ENCODE assay signal across 1 cellular context in the genomic region with DNA sequence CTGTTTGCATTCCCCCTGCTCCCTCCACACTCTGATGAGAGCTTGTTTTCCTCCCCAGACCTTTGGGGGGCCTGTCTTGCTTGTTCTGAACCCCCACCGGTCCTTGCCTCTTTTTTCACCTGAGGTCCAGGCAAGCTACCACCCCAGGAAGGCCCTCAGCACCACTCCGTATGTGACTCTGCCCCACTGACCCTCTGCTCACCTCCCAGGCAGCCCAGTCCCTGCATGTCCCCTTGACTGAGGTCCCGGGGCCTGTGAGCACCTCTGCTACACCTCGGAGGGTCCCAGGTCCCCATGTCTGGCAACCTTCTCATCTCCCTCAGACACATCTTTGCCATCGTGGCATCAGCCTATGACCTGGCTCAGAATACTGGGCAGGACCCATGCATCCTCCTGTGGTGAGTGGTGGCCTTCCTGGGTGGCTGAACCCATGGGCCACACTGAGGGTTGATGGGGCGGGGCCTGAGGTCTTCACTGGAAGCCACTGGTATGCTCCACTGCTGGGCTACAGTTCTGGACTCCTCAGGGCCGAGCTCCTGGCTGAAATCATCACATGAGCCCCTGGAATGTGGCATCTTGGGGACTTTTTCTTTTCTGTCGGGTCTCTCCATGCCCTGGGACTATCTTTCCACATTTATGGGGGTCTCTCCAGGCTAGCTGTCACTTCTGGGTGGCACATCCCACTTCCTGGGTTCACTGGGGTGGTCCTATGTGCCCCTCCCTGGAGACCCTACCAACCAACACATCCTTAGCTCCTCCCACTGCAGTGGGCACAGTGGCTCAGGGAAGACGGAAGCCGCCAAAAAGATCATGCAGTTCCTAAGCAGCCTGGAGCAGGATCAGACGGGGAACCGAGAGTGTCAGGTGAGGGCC.
A peak's percentile ranks its signal among the peaks of the same experiment; 100 is the strongest.
TF ChIP-seq lines count a peak whose summit lies in the region.

No MANE protein-coding gene starts in this region.

TF ChIP-seq in HEK293, 187 proteins besides CTCF, POLR2A, EP300 and RAD21:
- no peak for TF ChIP-seq BCL11A (tag by site-specific recombination; IDR thresholded peaks at IDR 0.05; ENCODE audit: low read depth)
- peak; percentile 56 for TF ChIP-seq GLIS2 (tag by site-specific recombination; IDR thresholded peaks at IDR 0.05)
- peak; percentile 42 for TF ChIP-seq GLIS1 (tag by site-specific recombination; IDR thresholded peaks at IDR 0.05)
- TF ChIP-seq ZSCAN16 (tag by site-specific recombination; IDR thresholded peaks at IDR 0.05), result no peak
